ENCODE assay signal across 9 cellular contexts in the genomic region with DNA sequence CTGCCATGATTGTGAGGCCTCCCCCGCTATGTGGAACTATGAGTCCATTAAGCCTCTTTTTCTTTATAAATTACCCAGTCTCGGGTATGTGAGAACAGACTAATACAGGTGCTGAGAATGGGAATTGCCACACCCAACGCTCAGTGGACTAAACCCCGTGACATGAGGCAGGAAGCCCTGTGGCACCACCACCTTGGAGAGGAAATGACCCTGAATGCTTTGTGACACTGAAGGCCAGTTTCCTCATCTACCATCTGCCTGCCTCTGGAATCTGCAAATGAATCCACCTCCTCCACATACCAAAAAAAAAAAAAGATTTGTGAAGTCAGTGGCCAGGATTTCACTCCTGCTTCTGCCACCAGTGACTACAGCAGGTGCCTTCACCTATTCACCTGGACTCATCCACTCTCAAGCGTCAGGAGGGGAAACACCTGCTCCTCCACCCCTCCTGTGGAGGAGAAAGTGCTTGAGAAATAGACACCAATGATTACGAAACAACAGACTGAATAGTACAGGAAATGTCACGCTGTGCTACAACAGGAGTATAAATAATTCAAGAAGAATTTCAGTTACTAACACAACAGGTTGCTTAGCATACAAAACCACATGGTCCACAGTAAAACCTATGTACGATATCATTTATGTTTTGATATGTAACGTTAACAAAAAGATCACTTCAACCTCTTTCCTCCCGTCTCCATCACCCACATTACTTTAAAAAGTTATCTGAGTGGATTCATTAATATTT. TPM values are rescaled to one million over a fixed set of nuclear protein-coding genes. Genes with fewer than 3 reads are reported as not detected.
A peak's percentile ranks its signal among the peaks of the same experiment; 100 is the strongest.
DNase-seq lines count a peak whose midpoint lies in the region; ATAC-seq lines count a peak whose summit lies in the region.
"Had no signal": no experiment of that assay in that cellular context is flagged by ENCODE, and none has a peak within 500 bp of the region (broad histone marks: within the 10 kb centered on the region; RNA-seq: fewer than 3 reads in every experiment).

No MANE protein-coding gene starts in this region.

- no peak overlapping the region for H3K27ac Mint-ChIP-seq in activated T-cell treated with anti-CD3 and anti-CD28 coated beads, Interleukin-2, amount 50 U/mL, for 72 hours
- H3K27ac Mint-ChIP-seq: stimulated activated naive CD8-positive, alpha-beta T cell treated with anti-CD3 and anti-CD28 coated beads, Interleukin-15, Interleukin-2, amounts not matched to agents 100 ng/mL and 50 ng/mL, for 24 hours had no signal

- H3K36me3 ChIP-seq in adipocyte (ENCODE audit: control insufficient read depth, insufficient read depth, low read length, severe bottlenecking) = peaks cover 30% of the 10 kb centered on the region

- H3K4me1 ChIP-seq in adipocyte (ENCODE audit: control insufficient read depth, insufficient read depth, low read length) = peaks cover 21% of the 10 kb centered on the region

- no peak overlapping the region for H3K4me3 Mint-ChIP-seq in activated T-cell treated with anti-CD3 and anti-CD28 coated beads, Interleukin-2, amount 50 U/mL, for 72 hours
- H3K4me3 Mint-ChIP-seq: stimulated activated naive CD8-positive, alpha-beta T cell treated with anti-CD3 and anti-CD28 coated beads, Interleukin-15, Interleukin-2, amounts not matched to agents 100 ng/mL and 50 ng/mL, for 24 hours had no signal

- peaks cover 2 to 9% of the 10 kb centered on the region in 2 donors for H3K36me3 Mint-ChIP-seq in activated T-cell treated with anti-CD3 and anti-CD28 coated beads, Interleukin-2, amount 50 U/mL, for 72 hours (ENCODE audit: insufficient read depth in 2 of 2)

- H3K27me3 Mint-ChIP-seq in activated T-cell treated with anti-CD3 and anti-CD28 coated beads, Interleukin-2, amount 50 U/mL, for 72 hours (ENCODE audit: low read depth) = no peaks in the 10 kb centered on the region
- H3K27me3 Mint-ChIP-seq: stimulated activated naive CD8-positive, alpha-beta T cell treated with anti-CD3 and anti-CD28 coated beads, Interleukin-15, Interleukin-2, amounts not matched to agents 100 ng/mL and 50 ng/mL, for 24 hours had no signal

- peak overlapping the region; percentile 36 for H3K4me3 ChIP-seq in adipocyte (ENCODE audit: low read length)

- peak; percentile 20 for DNase-seq in DMS 273 (lab: John Stamatoyannopoulos, UW; ENCODE audit: unreplicated experiment)
- DNase-seq in DMS 273 treated with DMSO at 0.1 percent for 48 hours (lab: John Stamatoyannopoulos, UW) = no peak
- peak; percentile 46 for DNase-seq in adipocyte (ENCODE audit: low read depth)
- peak; percentile 51 for DNase-seq in kidney glomerular epithelial cell (lab: John Stamatoyannopoulos, UW)
- no peak for DNase-seq in activated T-cell treated with anti-CD3 and anti-CD28 coated beads, Interleukin-2, amount 50 U/mL, for 72 hours
- no peak for DNase-seq in NCI-H1048 (lab: John Stamatoyannopoulos, UW)

- H3K9ac ChIP-seq in adipocyte (ENCODE audit: low read length) = no peak overlapping the region

- no peaks in the 10 kb centered on the region for H3K9me3 Mint-ChIP-seq in activated T-cell treated with anti-CD3 and anti-CD28 coated beads, Interleukin-2, amount 50 U/mL, for 72 hours
- H3K9me3 Mint-ChIP-seq: stimulated activated naive CD8-positive, alpha-beta T cell treated with anti-CD3 and anti-CD28 coated beads, Interleukin-15, Interleukin-2, amounts not matched to agents 100 ng/mL and 50 ng/mL, for 24 hours had no signal

- ATAC-seq in GM18867 (IDR thresholded peaks at IDR 0.05; ENCODE audit: unreplicated experiment) (no peak), GM21737 (IDR thresholded peaks at IDR 0.05; ENCODE audit: unreplicated experiment) (no peak)
- ATAC-seq in activated T-cell treated with anti-CD3 and anti-CD28 coated beads, Interleukin-2, amount 50 U/mL, for 72 hours (replicated peaks in 1 of 2) = no peak

- no peaks in the 10 kb centered on the region for H3K27me3 ChIP-seq in adipocyte (replicated peaks; ENCODE audit: control insufficient read depth, insufficient read depth, low read length)

- no peaks in the 10 kb centered on the region for H3K4me1 Mint-ChIP-seq in activated T-cell treated with anti-CD3 and anti-CD28 coated beads, Interleukin-2, amount 50 U/mL, for 72 hours (ENCODE audit: low read depth)

- H3K9me3 ChIP-seq in adipocyte (ENCODE audit: control insufficient read depth, low read length) = no peaks in the 10 kb centered on the region

RNA-seq across cellular contexts. Expression of gene NT5DC3, which starts 41.4 kb away (rescaled TPM):
- total RNA-seq in activated T-cell treated with anti-CD3 and anti-CD28 coated beads, Interleukin-2, amount 50 U/mL, for 72 hours = 1 to 10 TPM; 5.6 to 8.0 TPM

Comparison
In these comparisons a context has a peak if more than half of its experiments do, and no peak if none do; other contexts are left out.
1. DNase-seq: peak in DMS 273 (single experiment), adipocyte (single experiment) and kidney glomerular epithelial cell (single experiment); none in DMS 273 treated with DMSO at 0.1 percent for 48 hours (single experiment), activated T-cell treated with anti-CD3 and anti-CD28 coated beads, Interleukin-2, amount 50 U/mL, for 72 hours (0 of 2) and NCI-H1048 (single experiment).